8 cellular contexts compared by ENCODE assay signal in genomic region chr16:2904922-2905240, GRCh38. TPM values are rescaled to one million over a fixed set of nuclear protein-coding genes. Genes with fewer than 3 reads are reported as not detected.
DNase-seq lines count a peak whose midpoint lies in the region; TF ChIP-seq lines count a peak whose summit lies in the region.

No MANE protein-coding gene starts in this region.

- no peaks in the 10 kb centered on the region for H3K27me3 Mint-ChIP-seq in activated CD4-positive, alpha-beta T cell treated with anti-CD3 and anti-CD28 coated beads, Interleukin-2, amount 10 ng/mL, durations not matched to agents 24 days and 14 days

- WGBS in HUES64, result under 1% methylated on average over 32 of the region's 32 CpGs
- no CpG with 5 or more reads among the region's 32 CpGs for WGBS in mesendoderm (ENCODE audit: extremely low coverage, insufficient coverage, low lambda C conversion rate)

- H3K4me1 Mint-ChIP-seq in activated CD4-positive, alpha-beta T cell treated with anti-CD3 and anti-CD28 coated beads, Interleukin-2, amount 10 ng/mL, durations not matched to agents 24 days and 14 days, result peaks cover 17% of the 10 kb centered on the region

- H3K9me3 ChIP-seq in HUES64 (ENCODE audit: insufficient read depth, low read depth, low read length), result no peaks in the 10 kb centered on the region

- H3K79me1 ChIP-seq in mesendoderm (ENCODE audit: low read length), result no peaks in the 10 kb centered on the region

- no peaks in the 10 kb centered on the region for H3K36me3 Mint-ChIP-seq in activated CD4-positive, alpha-beta T cell treated with anti-CD3 and anti-CD28 coated beads, Interleukin-2, amount 10 ng/mL, durations not matched to agents 24 days and 14 days (ENCODE audit: low read depth)

- intact Hi-C loops in activated CD4-positive, alpha-beta T cell treated with anti-CD3 and anti-CD28 coated beads, Interleukin-2, amount 10 ng/mL, durations not matched to agents 24 days and 14 days (cut with micrococcal nuclease), result loop anchor here (1.0 kb wide), 2 partner anchors 14 to 22 kb away; partner anchors contain the start of gene FLYWCH2

- peak overlapping the region; percentile 63 for H3K4ac ChIP-seq in mesendoderm (ENCODE audit: low read depth, low read length)

- no peaks in the 10 kb centered on the region for H3K9me3 Mint-ChIP-seq in activated CD4-positive, alpha-beta T cell treated with anti-CD3 and anti-CD28 coated beads, Interleukin-2, amount 10 ng/mL, durations not matched to agents 24 days and 14 days

- in situ Hi-C loops in brain microvascular endothelial cell (cut with HindIII; ENCODE audit: low pct_ligation_motif_present, low sequenced_read_pairs), result no loop called here

- no peak overlapping the region for H2BK15ac ChIP-seq in mesendoderm (replicated peaks; ENCODE audit: low read depth)

- H3K56ac ChIP-seq in mesendoderm (ENCODE audit: low read length), result peak overlapping the region; percentile 88

- H2BK5ac ChIP-seq in mesendoderm (ENCODE audit: low read length), result no peak overlapping the region

- H3K27me3 ChIP-seq in HUES64 (ENCODE audit: insufficient read depth, low read length) (no peaks in the 10 kb centered on the region), brain microvascular endothelial cell (replicated peaks) (no peaks in the 10 kb centered on the region), mesendoderm (ENCODE audit: insufficient read depth, low read length, poor library complexity) (no peaks in the 10 kb centered on the region)

- peak overlapping the region; percentile 92 for H3K27ac Mint-ChIP-seq in activated CD4-positive, alpha-beta T cell treated with anti-CD3 and anti-CD28 coated beads, Interleukin-2, amount 10 ng/mL, durations not matched to agents 24 days and 14 days

- H2BK120ac ChIP-seq in mesendoderm (ENCODE audit: low read depth, low read length), result no peak overlapping the region

- DNase-seq in activated CD4-positive, alpha-beta T cell treated with anti-CD3 and anti-CD28 coated beads, Interleukin-2, amount 10 ng/mL, durations not matched to agents 24 days and 14 days, result no peak
- no peak for DNase-seq in activated CD4-positive, alpha-beta T cell treated with anti-CD3 and anti-CD28 coated beads for 1 hour
- DNase-seq in brain microvascular endothelial cell (no peak), mesendoderm (no peak), NCI-H1105 treated with DMSO at 0.1 percent for 48 hours (lab: John Stamatoyannopoulos, UW) (no peak), Kasumi-1 (lab: John Stamatoyannopoulos, UW) (no peak)
- no peak for DNase-seq in activated CD4-positive, alpha-beta T cell treated with anti-CD3 and anti-CD28 coated beads, Interleukin-2, amount 50 U/mL, for 1 hour

- peak overlapping the region; percentile 38 for H3K23ac ChIP-seq in mesendoderm (ENCODE audit: low read length)

- H3K4me3 ChIP-seq in HUES64 (ENCODE audit: low read length) (peak overlapping the region; percentile 92), brain microvascular endothelial cell (ENCODE audit: low read depth, low read length) (peak overlapping the region; percentile 76), mesendoderm (ENCODE audit: low read length) (peak overlapping the region; percentile 72)

- H3K4me3 Mint-ChIP-seq in activated CD4-positive, alpha-beta T cell treated with anti-CD3 and anti-CD28 coated beads, Interleukin-2, amount 10 ng/mL, durations not matched to agents 24 days and 14 days, result peak overlapping the region; percentile 98

- TF ChIP-seq CTCF in brain microvascular endothelial cell (IDR thresholded peaks at IDR 0.05; ENCODE audit: low read depth, low read length, missing control alignments), result no peak

- H3K18ac ChIP-seq in mesendoderm (ENCODE audit: low read length), result peak overlapping the region; percentile 19

- H3K27ac ChIP-seq in HUES64 (ENCODE audit: low read depth, low read length) (peak overlapping the region; percentile 84; the same call in 1 of the 2 replicates), brain microvascular endothelial cell (peak overlapping the region; percentile 28), mesendoderm (ENCODE audit: low read depth, low read length) (peak overlapping the region; percentile 64)

- H3K79me2 ChIP-seq in mesendoderm (ENCODE audit: control insufficient read depth, insufficient read depth, low read length), result no peaks in the 10 kb centered on the region

- H3K4me1 ChIP-seq in HUES64 (ENCODE audit: insufficient read depth, low read length) (no peaks in the 10 kb centered on the region; the same call in 1 of the 2 replicates), mesendoderm (ENCODE audit: control insufficient read depth, low read depth, low read length) (no peaks in the 10 kb centered on the region)

- H2AK5ac ChIP-seq in mesendoderm (ENCODE audit: low read length), result no peak overlapping the region

- H3K9ac ChIP-seq in HUES64 (ENCODE audit: low read depth, low read length), result peak overlapping the region; percentile 86
- peak overlapping the region; percentile 85 for H3K9ac ChIP-seq in mesendoderm (ENCODE audit: low read length)

- H3K36me3 ChIP-seq in HUES64 (ENCODE audit: insufficient read depth, low read length) (no peaks in the 10 kb centered on the region), brain microvascular endothelial cell (replicated peaks) (no peaks in the 10 kb centered on the region), mesendoderm (ENCODE audit: control insufficient read depth, insufficient read depth, low read length) (no peaks in the 10 kb centered on the region)

- H3K4me2 ChIP-seq in mesendoderm (ENCODE audit: low read length), result peak overlapping the region; percentile 87

- no peak overlapping the region for H4K5ac ChIP-seq in mesendoderm (ENCODE audit: low read length)

- H4K8ac ChIP-seq in mesendoderm (ENCODE audit: low read depth, low read length), result no peak overlapping the region

RNA-seq across cellular contexts. Expression of gene FLYWCH1, which starts 6.8 kb away (rescaled TPM):
- total RNA-seq in activated CD4-positive, alpha-beta T cell treated with anti-CD3 and anti-CD28 coated beads, Interleukin-2, amount 10 ng/mL, durations not matched to agents 24 days and 14 days, result 63.9 and 64.5 TPM in 2 replicates
- 6.4 TPM for polyA plus RNA-seq in HUES64 (2013, experiment 1 of 2)
- polyA plus RNA-seq in HUES64 (2013, experiment 2 of 2), result 8.0 TPM
- polyA plus RNA-seq in mesendoderm (2013, experiment 1 of 2), result 5.1 TPM
- 5.3 TPM for polyA plus RNA-seq in mesendoderm (2013, experiment 2 of 2)

RNA-seq across cellular contexts. Expression of gene FLYWCH2, which starts 21.9 kb away (rescaled TPM):
- 21.2 and 22.2 TPM in 2 replicates for total RNA-seq in activated CD4-positive, alpha-beta T cell treated with anti-CD3 and anti-CD28 coated beads, Interleukin-2, amount 10 ng/mL, durations not matched to agents 24 days and 14 days
- 9.0 TPM for polyA plus RNA-seq in HUES64 (2013, experiment 1 of 2)
- 12.6 TPM for polyA plus RNA-seq in HUES64 (2013, experiment 2 of 2)
- 10.1 TPM for polyA plus RNA-seq in mesendoderm (2013, experiment 1 of 2)
- polyA plus RNA-seq in mesendoderm (2013, experiment 2 of 2), result 11.1 TPM

RNA-seq across cellular contexts. Expression of gene PRSS22, which starts 46.9 kb away (rescaled TPM):
- total RNA-seq in activated CD4-positive, alpha-beta T cell treated with anti-CD3 and anti-CD28 coated beads, Interleukin-2, amount 10 ng/mL, durations not matched to agents 24 days and 14 days, result not detected in 2 replicates
- polyA plus RNA-seq in HUES64 (2013, experiment 1 of 2), result 0.45 TPM
- polyA plus RNA-seq in HUES64 (2013, experiment 2 of 2), result 0.38 TPM
- polyA plus RNA-seq in mesendoderm (2013, experiment 1 of 2), result 0.58 TPM
- 0.94 TPM for polyA plus RNA-seq in mesendoderm (2013, experiment 2 of 2)

RNA-seq across cellular contexts. Expression of gene KREMEN2, which starts 59.2 kb away (rescaled TPM):
- 0.17 and 0.28 TPM in 2 replicates for total RNA-seq in activated CD4-positive, alpha-beta T cell treated with anti-CD3 and anti-CD28 coated beads, Interleukin-2, amount 10 ng/mL, durations not matched to agents 24 days and 14 days
- 4.7 TPM for polyA plus RNA-seq in HUES64 (2013, experiment 1 of 2)
- 3.9 TPM for polyA plus RNA-seq in HUES64 (2013, experiment 2 of 2)
- polyA plus RNA-seq in mesendoderm (2013, experiment 1 of 2), result 2.0 TPM
- polyA plus RNA-seq in mesendoderm (2013, experiment 2 of 2), result 1.9 TPM

Comparison
In these comparisons a context has a peak if more than half of its experiments do, and no peak if none do; other contexts are left out.
1. H3K27ac ChIP-seq: peak in every context shown above with its lines; median percentile 84 in HUES64; 64 in mesendoderm; 28 in brain microvascular endothelial cell.